9 cellular contexts compared by ENCODE assay signal in the genomic region with DNA sequence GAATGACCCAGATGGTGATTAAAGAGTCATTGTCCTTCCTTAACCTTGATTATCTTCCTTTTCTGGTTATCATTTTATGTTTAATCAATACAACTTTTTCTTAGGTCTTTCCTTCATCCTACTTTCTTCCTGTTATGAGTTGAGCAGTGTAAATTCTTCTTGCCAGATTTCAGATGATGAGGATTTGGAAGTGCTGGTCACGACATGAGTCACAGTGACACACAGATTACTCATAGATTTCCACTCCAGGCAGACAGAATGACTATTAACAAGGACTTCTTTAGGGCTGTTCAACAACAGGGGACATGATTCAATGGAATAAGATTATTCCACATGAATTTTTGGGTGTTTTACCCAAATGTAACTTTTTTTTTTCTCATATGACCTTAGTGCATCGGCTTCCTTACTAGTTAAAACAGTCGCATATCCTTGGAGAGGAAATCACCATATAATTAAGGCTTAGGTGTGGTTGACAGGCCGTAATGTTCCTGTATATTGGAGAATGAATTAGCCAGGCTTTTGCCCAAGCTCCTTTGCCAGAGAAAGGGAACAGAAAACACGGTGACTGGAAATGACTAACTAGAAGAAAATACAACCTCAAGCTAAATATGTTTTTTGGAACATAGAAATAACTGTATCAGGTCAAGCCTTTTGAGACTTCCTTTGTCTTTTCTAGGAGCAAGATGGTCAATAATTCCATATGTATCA. TPM values are rescaled to one million over a fixed set of nuclear protein-coding genes. Genes with fewer than 3 reads are reported as not detected.
DNase-seq lines count a peak whose midpoint lies in the region; ATAC-seq and TF ChIP-seq lines count a peak whose summit lies in the region.
"Had no signal": no experiment of that assay in that cellular context is flagged by ENCODE, and none has a peak within 500 bp of the region (broad histone marks: within the 10 kb centered on the region; RNA-seq: fewer than 3 reads in every experiment).

No MANE protein-coding gene starts in this region.

- TF ChIP-seq POLR2A in vagina (IDR thresholded peaks at IDR 0.05): no peak

- no peaks in the 10 kb centered on the region for H3K36me3 Mint-ChIP-seq in T-helper 17 cell (ENCODE audit: low read depth)

- H3K27me3 ChIP-seq in vagina: no peaks in the 10 kb centered on the region

- intact Hi-C loops in Right ventricle myocardium inferior (cut with DNase I): no loop called here
- intact Hi-C loops in cardiac septum (cut with DNase I): no loop called here
- intact Hi-C loops in vagina (cut with DNase I): no loop called here

- H3K4me3 ChIP-seq in vagina: no peak overlapping the region

- H3K4me3 Mint-ChIP-seq in T-helper 17 cell: no peak overlapping the region
- H3K4me3 Mint-ChIP-seq: activated B cell treated with CpG ODN at 0.5 μM for 24 hours had no signal

- H3K9me3 ChIP-seq in vagina: no peaks in the 10 kb centered on the region
- H3K9me3 ChIP-seq in T-helper 17 cell (ENCODE audit: control insufficient read depth, low read length, poor library complexity, severe bottlenecking): no peaks in the 10 kb centered on the region

- DNase-seq in Right ventricle myocardium inferior (ENCODE audit: missing footprints): no peak
- DNase-seq in cardiac septum (ENCODE audit: low spot score): no peak
- peak; percentile 23 for DNase-seq in inferior parietal cortex (ENCODE audit: extremely low spot score)
- DNase-seq in vagina (ENCODE audit: extremely low spot score in 2 of 2): no peak
- DNase-seq in HuH-7 (ENCODE audit: low spot score): no peak
- no peak for DNase-seq in T-helper 17 cell
- DNase-seq in HK-2 (ENCODE audit: unreplicated experiment): no peak
- DNase-seq: activated B cell treated with CpG ODN at 0.5 μM for 24 hours had no signal

- peaks cover 52% of the 10 kb centered on the region for H3K4me1 ChIP-seq in vagina

- H3K4me1 Mint-ChIP-seq in T-helper 17 cell: no peaks in the 10 kb centered on the region
- H3K4me1 Mint-ChIP-seq: activated B cell treated with CpG ODN at 0.5 μM for 24 hours had no signal

- H3K27ac ChIP-seq in angular gyrus (ENCODE audit: low read depth, low read length) (peak overlapping the region; percentile 24), vagina (peak overlapping the region; percentile 66)

- no peak overlapping the region for H3K27ac Mint-ChIP-seq in T-helper 17 cell
- H3K27ac Mint-ChIP-seq: activated B cell treated with CpG ODN at 0.5 μM for 24 hours had no signal

- H3K36me3 ChIP-seq in vagina: no peaks in the 10 kb centered on the region

- ATAC-seq in Right ventricle myocardium inferior: peak; percentile 67
- ATAC-seq in T-helper 17 cell: no peak

- TF ChIP-seq CTCF in vagina (IDR thresholded peaks at IDR 0.05): no peak

- H3K27me3 Mint-ChIP-seq in T-helper 17 cell: peaks cover 6% of the 10 kb centered on the region

RNA-seq across cellular contexts. Expression of a gene that starts 44.2 kb away (rescaled TPM):
- total RNA-seq in Right ventricle myocardium inferior (46.3 TPM), cardiac septum (124 TPM), vagina (108 TPM), T-helper 17 cell (not detected)
- total RNA-seq: activated B cell treated with CpG ODN at 0.5 μM for 24 hours had no signal

Comparison
In these comparisons a context has a peak if more than half of its experiments do, and no peak if none do; other contexts are left out.
1. RNA of a gene that starts 44.2 kb away (total RNA-seq): 124 TPM in cardiac septum (single experiment), 108 TPM in vagina (single experiment) and 46.3 TPM in Right ventricle myocardium inferior (single experiment); not detected in T-helper 17 cell; every median in the first group is over 10 times any median in the second.